In the genomic region with DNA sequence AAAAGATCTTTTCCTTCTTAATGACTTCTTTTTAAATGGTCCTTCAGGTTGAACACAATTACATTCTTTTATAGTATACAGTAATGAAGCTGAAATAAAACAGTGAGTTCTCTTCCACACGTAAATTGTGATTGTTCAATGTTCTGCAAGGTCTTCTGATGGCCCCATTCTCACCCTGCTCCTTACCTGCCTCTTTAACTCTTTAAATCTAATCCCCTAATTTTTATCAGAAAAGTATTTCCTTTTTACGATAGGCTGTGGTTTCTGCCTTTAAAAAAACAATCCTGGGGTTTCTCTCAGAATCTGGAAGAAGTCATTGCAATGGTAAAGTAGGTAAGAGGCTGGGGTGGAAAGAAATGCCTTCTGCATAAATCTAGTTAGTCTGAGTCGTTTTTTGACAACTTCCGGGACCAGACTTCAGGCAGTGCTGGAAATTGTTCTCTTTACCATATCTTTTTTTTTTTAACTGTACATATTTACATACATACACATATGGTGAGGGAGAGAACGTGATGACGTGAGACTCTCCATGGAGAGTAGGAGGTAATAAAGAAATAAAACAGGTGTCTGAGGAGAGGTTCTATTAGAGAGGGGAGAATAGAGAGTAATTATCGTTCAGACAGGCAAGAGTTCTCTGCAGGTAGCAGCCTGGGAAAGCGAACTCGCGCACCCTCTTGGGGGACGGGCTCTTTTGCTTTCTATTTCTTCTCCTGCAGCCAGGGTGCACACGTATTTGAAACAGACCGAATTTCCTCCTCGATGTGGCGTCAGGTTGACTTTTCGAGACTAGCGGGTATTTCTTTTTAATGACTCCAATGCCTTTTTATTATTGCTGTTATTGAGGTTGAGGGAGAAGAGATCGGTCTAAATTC, we compare ENCODE assay signal across 9 cellular contexts. TPM values are rescaled to one million over a fixed set of nuclear protein-coding genes. Genes with fewer than 3 reads are reported as not detected.
DNase-seq lines count a peak whose midpoint lies in the region; ATAC-seq and TF ChIP-seq lines count a peak whose summit lies in the region.
"Had no signal": no experiment of that assay in that cellular context is flagged by ENCODE, and none has a peak within 500 bp of the region (broad histone marks: within the 10 kb centered on the region; RNA-seq: fewer than 3 reads in every experiment).

SIDT1 (plus strand) TSS at position 730 of the 872 bp plus-strand sequence. CDS start 467 bp downstream, outside the sequence.

- no peaks in the 10 kb centered on the region for H3K27me3 ChIP-seq in endocrine pancreas (ENCODE audit: control insufficient read depth, insufficient read depth, low read length)
- peaks cover 12 to 20% of the 10 kb centered on the region in 2 donors for H3K27me3 ChIP-seq in muscle layer of colon (ENCODE audit: control insufficient read depth in 1 of 2, insufficient read depth in 2 of 2, low read length in 2 of 2)
- H3K27me3 ChIP-seq in stomach smooth muscle (ENCODE audit: control insufficient read depth in 1 of 2, insufficient read depth in 2 of 2, low read length in 2 of 2) = peaks cover 20 to 23% of the 10 kb centered on the region in 2 donors

- peak; percentile 66 for ATAC-seq in HG02852 (IDR thresholded peaks at IDR 0.05; ENCODE audit: unreplicated experiment)
- ATAC-seq in activated CD8-positive, alpha-beta T cell treated with anti-CD3 and anti-CD28 coated beads for 36 hours = peak; percentile 80

- H3K9me3 ChIP-seq in endocrine pancreas (ENCODE audit: control insufficient read depth, low read length) = no peaks in the 10 kb centered on the region
- H3K9me3 ChIP-seq in muscle layer of colon (ENCODE audit: low read length) = no peaks in the 10 kb centered on the region
- H3K9me3 ChIP-seq in stomach smooth muscle (ENCODE audit: control insufficient read depth in 2 of 2, low read length in 2 of 2) = no peaks in the 10 kb centered on the region

- peak within 1 kb of the TSS; percentile 91 for H3K4me3 ChIP-seq in endocrine pancreas (ENCODE audit: control insufficient read depth, insufficient read depth, low read length)
- H3K4me3 ChIP-seq in muscle layer of colon (ENCODE audit: low read depth in 1 of 2, low read length in 2 of 2) = peak within 1 kb of the TSS; percentile 53 to 72
- H3K4me3 ChIP-seq in stomach smooth muscle (ENCODE audit: low read length in 2 of 2) = peak within 1 kb of the TSS; percentile 79 to 81

- CTCF ChIA-PET in activated CD8-positive, alpha-beta T cell treated with anti-CD3 and anti-CD28 coated beads for 36 hours (lab: Charles Lee) = interaction anchor here (1.4 to 1.5 kb wide), 3 partner anchors 15 to 45 kb away, joined by 3 to 8 read pairs (median 5); partner anchors contain the start of gene SPICE1

- H3K9ac ChIP-seq in endocrine pancreas (ENCODE audit: control insufficient read depth, insufficient read depth, low read length) (peak within 1 kb of the TSS; percentile 82), muscle layer of colon (ENCODE audit: low read length) (peak within 1 kb of the TSS; percentile 26), stomach smooth muscle (ENCODE audit: low read length in 2 of 2) (peak within 1 kb of the TSS; percentile 52 to 58)

- intact Hi-C loops in activated CD8-positive, alpha-beta T cell treated with anti-CD3 and anti-CD28 coated beads for 36 hours (cut with micrococcal nuclease) = loop anchor here (2.0 kb wide), 1 partner anchor 17 kb away; the partner anchor contains the start of gene SPICE1

- H3K4me3 Mint-ChIP-seq in activated CD8-positive, alpha-beta T cell treated with anti-CD3 and anti-CD28 coated beads for 36 hours = peak within 1 kb of the TSS; percentile 97

- no peaks in the 10 kb centered on the region for H3K27me3 Mint-ChIP-seq in activated CD8-positive, alpha-beta T cell treated with anti-CD3 and anti-CD28 coated beads for 36 hours

- H3K36me3 ChIP-seq in endocrine pancreas (ENCODE audit: control insufficient read depth, insufficient read depth, low read length) = no peaks in the 10 kb centered on the region
- no peaks in the 10 kb centered on the region for H3K36me3 ChIP-seq in muscle layer of colon (ENCODE audit: insufficient read depth, low read length)
- H3K36me3 ChIP-seq in stomach smooth muscle (ENCODE audit: control insufficient read depth in 2 of 2, insufficient read depth in 2 of 2, low read length in 2 of 2) = no peaks in the 10 kb centered on the region

- POLR2A ChIA-PET in activated CD8-positive, alpha-beta T cell treated with anti-CD3 and anti-CD28 coated beads for 36 hours (lab: Charles Lee) = interaction anchor here (0.7 to 3.5 kb wide), 3 partner anchors 10 to 215 kb away, joined by 3 to 24 read pairs (median 4); partner anchors contain the start of genes ATP6V1A and SPICE1

- H3K4me1 Mint-ChIP-seq in activated CD8-positive, alpha-beta T cell treated with anti-CD3 and anti-CD28 coated beads for 36 hours (ENCODE audit: low read depth) = peaks cover 39% of the 10 kb centered on the region

- peak within 1 kb of the TSS; percentile 98 for H3K27ac Mint-ChIP-seq in activated CD8-positive, alpha-beta T cell treated with anti-CD3 and anti-CD28 coated beads for 36 hours

- TF ChIP-seq CTCF in activated CD8-positive, alpha-beta T cell treated with anti-CD3 and anti-CD28 coated beads for 36 hours (IDR thresholded peaks at IDR 0.05) = no peak

- DNase-seq in DMS 273 (lab: John Stamatoyannopoulos, UW; ENCODE audit: unreplicated experiment) = peak; percentile 76
- no peak for DNase-seq in DMS 273 treated with DMSO at 0.1 percent for 48 hours (lab: John Stamatoyannopoulos, UW)
- DNase-seq in NCI-H2029 (lab: John Stamatoyannopoulos, UW) = peak; percentile 14
- DNase-seq in activated CD8-positive, alpha-beta T cell treated with anti-CD3 and anti-CD28 coated beads for 36 hours = peak; percentile 81

- H3K9me3 Mint-ChIP-seq in activated CD8-positive, alpha-beta T cell treated with anti-CD3 and anti-CD28 coated beads for 36 hours = no peaks in the 10 kb centered on the region

- H3K36me3 Mint-ChIP-seq in activated CD8-positive, alpha-beta T cell treated with anti-CD3 and anti-CD28 coated beads for 36 hours (ENCODE audit: low read depth) = peaks cover 20% of the 10 kb centered on the region

- H3K27ac ChIP-seq in muscle layer of colon (ENCODE audit: low read depth, low read length) (no peak within 1 kb of the TSS), stomach smooth muscle (ENCODE audit: low read length) (no peak within 1 kb of the TSS)
- H3K27ac ChIP-seq: 22Rv1 had no signal

- H3K4me1 ChIP-seq in endocrine pancreas (ENCODE audit: control insufficient read depth, insufficient read depth, low read length) = no peaks in the 10 kb centered on the region
- peaks cover 4% of the 10 kb centered on the region for H3K4me1 ChIP-seq in muscle layer of colon (ENCODE audit: insufficient read depth, low read length)
- H3K4me1 ChIP-seq in stomach smooth muscle (ENCODE audit: control insufficient read depth, insufficient read depth, low read length) = peaks cover 9% of the 10 kb centered on the region

RNA-seq across cellular contexts. Expression of gene SIDT1, which starts in this region (rescaled TPM):
- total RNA-seq in activated CD8-positive, alpha-beta T cell treated with anti-CD3 and anti-CD28 coated beads for 36 hours = 10 to 100 TPM; 21.0 to 24.0 TPM

Comparison
In these comparisons a context has a peak if more than half of its experiments do, and no peak if none do; other contexts are left out.
1. H3K9ac ChIP-seq: peak in every context shown above with its lines; median percentile 82 in endocrine pancreas; 55 in stomach smooth muscle; 26 in muscle layer of colon.